In genomic region chr1:67952071-67952470, GRCh38 we compare ENCODE assay signal across 1 cellular context.
TF ChIP-seq lines count a peak whose summit lies in the region.

No MANE protein-coding gene starts in this region.

TF ChIP-seq in GM23338, 12 proteins besides CTCF, POLR2A, EP300 and RAD21 (continued from another document):
- no peak for TF ChIP-seq ZNF462 (CRISPR knock-in tag; IDR thresholded peaks at IDR 0.05)
- no peak for TF ChIP-seq NANOG (IDR thresholded peaks at IDR 0.05; ENCODE audit: borderline replicate concordance)
- no peak for TF ChIP-seq ZNF114 (CRISPR knock-in tag; IDR thresholded peaks at IDR 0.05)
- TF ChIP-seq ZNF331 (CRISPR knock-in tag; IDR thresholded peaks at IDR 0.05; ENCODE audit: low read depth), result no peak
- no peak for TF ChIP-seq ETS1 (IDR thresholded peaks at IDR 0.05)
- TF ChIP-seq EZH2 (IDR thresholded peaks at IDR 0.05; ENCODE audit: low read depth, unreplicated experiment), result no peak
- no peak for TF ChIP-seq POLR2AphosphoS5 (IDR thresholded peaks at IDR 0.05; ENCODE audit: low read depth)
